Comparison of ENCODE assay signal across 8 cellular contexts in the genomic region with DNA sequence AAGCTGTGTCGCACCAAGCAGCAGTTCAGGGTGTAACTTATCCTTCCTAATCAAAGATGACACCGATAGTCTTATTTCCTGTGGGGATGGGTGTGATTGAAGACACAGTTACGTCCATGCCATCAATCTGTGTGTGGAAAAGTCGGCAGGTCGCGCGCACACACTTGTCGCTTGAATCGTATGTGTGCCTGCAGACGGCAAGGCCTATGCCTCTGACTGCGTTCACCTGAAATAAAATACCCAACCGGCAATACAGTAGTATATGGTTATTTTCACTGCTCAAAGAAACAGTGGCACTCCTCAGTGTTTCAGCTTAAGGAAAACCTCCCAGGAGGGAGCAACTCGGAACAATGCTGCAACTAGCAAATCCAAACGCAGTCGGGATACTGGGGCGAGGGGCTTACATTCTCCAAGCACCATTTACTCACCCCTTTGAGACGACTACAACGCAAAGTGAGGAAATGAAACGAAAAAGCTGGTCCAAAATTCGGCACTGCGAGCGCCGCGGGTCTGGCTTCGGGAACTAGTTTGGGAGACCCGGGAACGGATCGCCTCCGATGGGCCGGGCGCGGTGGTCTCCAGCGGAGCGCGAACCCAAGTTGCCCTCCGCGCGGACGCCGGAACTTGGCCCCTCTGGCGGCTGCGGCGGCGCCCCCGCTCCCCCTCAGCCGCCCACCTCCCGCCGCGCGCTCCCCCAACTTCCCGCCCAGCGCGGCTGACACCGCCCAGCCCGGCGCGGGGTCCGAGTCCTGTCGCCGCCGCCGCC. TPM values are rescaled to one million over a fixed set of nuclear protein-coding genes. Genes with fewer than 3 reads are reported as not detected.
A peak's percentile ranks its signal among the peaks of the same experiment; 100 is the strongest.
DNase-seq lines count a peak whose midpoint lies in the region; ATAC-seq and TF ChIP-seq lines count a peak whose summit lies in the region.

No MANE protein-coding gene starts in this region.

- peak overlapping the region; percentile 95 for H3K4me3 Mint-ChIP-seq in nephron progenitor cell

- H3K27ac Mint-ChIP-seq in nephron progenitor cell, result peak overlapping the region; percentile 97

- no peaks in the 10 kb centered on the region for H3K36me3 ChIP-seq in urinary bladder (ENCODE audit: insufficient read depth)

- no peak for TF ChIP-seq CTCF in fibroblast of pulmonary artery (IDR thresholded peaks at IDR 0.05; ENCODE audit: low read length, missing control alignments)
- TF ChIP-seq CTCF in nephron progenitor cell (IDR thresholded peaks at IDR 0.05), result no peak

- H3K27me3 Mint-ChIP-seq in nephron progenitor cell (ENCODE audit: low read depth, poor library complexity), result peaks cover 34% of the 10 kb centered on the region

- no peaks in the 10 kb centered on the region for H3K4me1 ChIP-seq in urinary bladder (ENCODE audit: insufficient read depth)

- DNase-seq in NCI-H1092 treated with DMSO at 0.1 percent for 48 hours (lab: John Stamatoyannopoulos, UW), result peak; percentile 22
- DNase-seq in NCI-H1092 (lab: John Stamatoyannopoulos, UW), result no peak
- peak; percentile 44 for DNase-seq in NCI-H526 treated with DMSO at 0.1 percent for 48 hours (lab: John Stamatoyannopoulos, UW)
- peak; percentile 58 to 62 for DNase-seq in activated T-cell treated with anti-CD3 and anti-CD28 coated beads, Interleukin-2, amount 50 U/mL, for 48 hours
- peak; percentile 40 for DNase-seq in fibroblast of pulmonary artery (ENCODE audit: low read depth)
- peak; percentile 71 for DNase-seq in nephron progenitor cell

- WGBS in urinary bladder, result under 1% methylated on average over 62 of the region's 62 CpGs

- H3K36me3 Mint-ChIP-seq in nephron progenitor cell (ENCODE audit: low read depth), result peaks cover 6% of the 10 kb centered on the region

- peak; percentile 33 for ATAC-seq in HG02678 (IDR thresholded peaks at IDR 0.05; ENCODE audit: unreplicated experiment)

- H3K4me1 Mint-ChIP-seq in nephron progenitor cell, result peaks cover 42% of the 10 kb centered on the region

- H3K4me3 ChIP-seq in fibroblast of pulmonary artery (replicated peaks; ENCODE audit: low read depth, low read length), result peak overlapping the region; percentile 77
- H3K4me3 ChIP-seq in urinary bladder (ENCODE audit: low read depth, low read length), result peak overlapping the region; percentile 96

- peak overlapping the region; percentile 89 for H3K27ac ChIP-seq in urinary bladder (ENCODE audit: low read depth)

- H3K9me3 Mint-ChIP-seq in nephron progenitor cell, result no peaks in the 10 kb centered on the region

RNA-seq across cellular contexts. Expression of a gene that starts 0.7 kb away (rescaled TPM):
- 99.9 TPM for total RNA-seq in urinary bladder
- 15.5 TPM for polyA plus RNA-seq in urinary bladder

RNA-seq across cellular contexts. Expression of a gene that starts 20.5 kb away (rescaled TPM):
- total RNA-seq in urinary bladder, result 7.9 TPM
- 11.4 TPM for polyA plus RNA-seq in urinary bladder
